2 cellular contexts compared by ENCODE assay signal in the genomic region with DNA sequence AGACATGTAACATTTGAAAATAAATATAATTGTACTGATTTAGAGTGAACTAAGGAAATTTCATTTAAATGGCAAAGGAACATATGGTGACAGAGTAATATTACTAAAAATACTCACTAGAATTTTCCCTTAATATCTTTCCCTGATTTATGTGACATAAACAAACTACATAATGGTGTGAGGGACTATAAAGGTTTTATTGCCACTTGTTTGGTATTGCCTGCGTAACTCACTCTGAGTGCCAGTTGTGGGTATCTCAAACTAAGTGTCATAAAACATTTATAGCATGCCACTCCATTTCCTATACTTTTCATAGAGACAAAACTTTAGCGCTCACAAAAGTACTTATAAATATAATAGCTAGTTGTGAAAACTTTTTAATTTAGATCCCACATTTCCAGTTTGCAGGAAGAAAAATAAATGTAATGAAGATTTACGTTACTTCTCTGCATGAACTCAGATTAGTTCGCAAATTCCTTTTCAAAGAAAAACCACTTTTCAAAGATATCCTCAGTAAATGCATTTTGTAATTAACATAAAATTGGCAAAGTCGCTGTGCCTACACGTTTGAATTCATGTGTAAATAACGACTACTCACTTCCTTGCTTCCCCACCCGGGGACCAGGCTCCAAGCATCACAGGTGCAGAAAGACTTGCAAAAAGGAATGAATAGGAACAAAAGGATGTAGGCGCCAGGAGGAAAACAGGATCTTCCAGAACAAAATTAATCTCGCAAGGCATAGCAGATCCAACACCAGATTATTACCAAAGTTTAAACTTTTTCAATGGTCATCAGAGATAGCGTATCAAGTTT.
TF ChIP-seq lines count a peak whose summit lies in the region.

No MANE protein-coding gene starts in this region.

TF ChIP-seq in SK-N-SH, 30 proteins besides CTCF, POLR2A, EP300 and RAD21 (continued from another document):
- TF ChIP-seq, protein P1, sequence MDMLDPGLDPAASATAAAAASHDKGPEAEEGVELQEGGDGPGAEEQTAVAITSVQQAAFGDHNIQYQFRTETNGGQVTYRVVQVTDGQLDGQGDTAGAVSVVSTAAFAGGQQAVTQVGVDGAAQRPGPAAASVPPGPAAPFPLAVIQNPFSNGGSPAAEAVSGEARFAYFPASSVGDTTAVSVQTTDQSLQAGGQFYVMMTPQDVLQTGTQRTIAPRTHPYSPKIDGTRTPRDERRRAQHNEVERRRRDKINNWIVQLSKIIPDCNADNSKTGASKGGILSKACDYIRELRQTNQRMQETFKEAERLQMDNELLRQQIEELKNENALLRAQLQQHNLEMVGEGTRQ (IDR thresholded peaks at IDR 0.05; ENCODE audit: borderline replicate concordance, low read depth, low read length) = no peak
- TF ChIP-seq TEAD4 (IDR thresholded peaks at IDR 0.05; ENCODE audit: borderline replicate concordance, insufficient read depth) = no peak
- TF ChIP-seq ELF1 (IDR thresholded peaks at IDR 0.05) = no peak
- TF ChIP-seq, protein P2, sequence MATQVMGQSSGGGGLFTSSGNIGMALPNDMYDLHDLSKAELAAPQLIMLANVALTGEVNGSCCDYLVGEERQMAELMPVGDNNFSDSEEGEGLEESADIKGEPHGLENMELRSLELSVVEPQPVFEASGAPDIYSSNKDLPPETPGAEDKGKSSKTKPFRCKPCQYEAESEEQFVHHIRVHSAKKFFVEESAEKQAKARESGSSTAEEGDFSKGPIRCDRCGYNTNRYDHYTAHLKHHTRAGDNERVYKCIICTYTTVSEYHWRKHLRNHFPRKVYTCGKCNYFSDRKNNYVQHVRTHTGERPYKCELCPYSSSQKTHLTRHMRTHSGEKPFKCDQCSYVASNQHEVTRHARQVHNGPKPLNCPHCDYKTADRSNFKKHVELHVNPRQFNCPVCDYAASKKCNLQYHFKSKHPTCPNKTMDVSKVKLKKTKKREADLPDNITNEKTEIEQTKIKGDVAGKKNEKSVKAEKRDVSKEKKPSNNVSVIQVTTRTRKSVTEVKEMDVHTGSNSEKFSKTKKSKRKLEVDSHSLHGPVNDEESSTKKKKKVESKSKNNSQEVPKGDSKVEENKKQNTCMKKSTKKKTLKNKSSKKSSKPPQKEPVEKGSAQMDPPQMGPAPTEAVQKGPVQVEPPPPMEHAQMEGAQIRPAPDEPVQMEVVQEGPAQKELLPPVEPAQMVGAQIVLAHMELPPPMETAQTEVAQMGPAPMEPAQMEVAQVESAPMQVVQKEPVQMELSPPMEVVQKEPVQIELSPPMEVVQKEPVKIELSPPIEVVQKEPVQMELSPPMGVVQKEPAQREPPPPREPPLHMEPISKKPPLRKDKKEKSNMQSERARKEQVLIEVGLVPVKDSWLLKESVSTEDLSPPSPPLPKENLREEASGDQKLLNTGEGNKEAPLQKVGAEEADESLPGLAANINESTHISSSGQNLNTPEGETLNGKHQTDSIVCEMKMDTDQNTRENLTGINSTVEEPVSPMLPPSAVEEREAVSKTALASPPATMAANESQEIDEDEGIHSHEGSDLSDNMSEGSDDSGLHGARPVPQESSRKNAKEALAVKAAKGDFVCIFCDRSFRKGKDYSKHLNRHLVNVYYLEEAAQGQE (IDR thresholded peaks at IDR 0.05; ENCODE audit: low read depth, low read length) = no peak
- TF ChIP-seq RFX5 (IDR thresholded peaks at IDR 0.05; ENCODE audit: low read length) = no peak
- TF ChIP-seq NRF1 (IDR thresholded peaks at IDR 0.05; ENCODE audit: low read depth, low read length) = no peak

TF ChIP-seq in SK-N-SH treated with all-trans-retinoic acid at 6 μM for 48 hours, 23 proteins besides CTCF, POLR2A, EP300 and RAD21 (continued from another document):
- TF ChIP-seq, protein P3, sequence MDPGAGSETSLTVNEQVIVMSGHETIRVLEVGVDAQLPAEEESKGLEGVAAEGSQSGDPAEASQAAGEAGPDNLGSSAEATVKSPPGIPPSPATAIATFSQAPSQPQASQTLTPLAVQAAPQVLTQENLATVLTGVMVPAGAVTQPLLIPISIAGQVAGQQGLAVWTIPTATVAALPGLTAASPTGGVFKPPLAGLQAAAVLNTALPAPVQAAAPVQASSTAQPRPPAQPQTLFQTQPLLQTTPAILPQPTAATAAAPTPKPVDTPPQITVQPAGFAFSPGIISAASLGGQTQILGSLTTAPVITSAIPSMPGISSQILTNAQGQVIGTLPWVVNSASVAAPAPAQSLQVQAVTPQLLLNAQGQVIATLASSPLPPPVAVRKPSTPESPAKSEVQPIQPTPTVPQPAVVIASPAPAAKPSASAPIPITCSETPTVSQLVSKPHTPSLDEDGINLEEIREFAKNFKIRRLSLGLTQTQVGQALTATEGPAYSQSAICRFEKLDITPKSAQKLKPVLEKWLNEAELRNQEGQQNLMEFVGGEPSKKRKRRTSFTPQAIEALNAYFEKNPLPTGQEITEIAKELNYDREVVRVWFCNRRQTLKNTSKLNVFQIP (CRISPR knock-in tag; IDR thresholded peaks at IDR 0.05; ENCODE audit: borderline replicate concordance, low read depth) = no peak
